5 cellular contexts compared by ENCODE assay signal in genomic region chr1:72586023-72586685, GRCh38.
"Had no signal": no experiment of that assay in that cellular context is flagged by ENCODE, and none has a peak within 500 bp of the region (broad histone marks: within the 10 kb centered on the region; RNA-seq: fewer than 3 reads in every experiment).

No MANE protein-coding gene starts in this region.

- ATAC-seq: K562 had no signal

- FAIRE-seq: HTR-8/SVneo, K562 had no signal

- DNase-seq: IMR-90, KBM-7 had no signal

- H3K27ac ChIP-seq: HL-60 had no signal

- H3K4me3 ChIP-seq: K562 had no signal
